Comparison of ENCODE assay signal across 1 cellular context in the genomic region with DNA sequence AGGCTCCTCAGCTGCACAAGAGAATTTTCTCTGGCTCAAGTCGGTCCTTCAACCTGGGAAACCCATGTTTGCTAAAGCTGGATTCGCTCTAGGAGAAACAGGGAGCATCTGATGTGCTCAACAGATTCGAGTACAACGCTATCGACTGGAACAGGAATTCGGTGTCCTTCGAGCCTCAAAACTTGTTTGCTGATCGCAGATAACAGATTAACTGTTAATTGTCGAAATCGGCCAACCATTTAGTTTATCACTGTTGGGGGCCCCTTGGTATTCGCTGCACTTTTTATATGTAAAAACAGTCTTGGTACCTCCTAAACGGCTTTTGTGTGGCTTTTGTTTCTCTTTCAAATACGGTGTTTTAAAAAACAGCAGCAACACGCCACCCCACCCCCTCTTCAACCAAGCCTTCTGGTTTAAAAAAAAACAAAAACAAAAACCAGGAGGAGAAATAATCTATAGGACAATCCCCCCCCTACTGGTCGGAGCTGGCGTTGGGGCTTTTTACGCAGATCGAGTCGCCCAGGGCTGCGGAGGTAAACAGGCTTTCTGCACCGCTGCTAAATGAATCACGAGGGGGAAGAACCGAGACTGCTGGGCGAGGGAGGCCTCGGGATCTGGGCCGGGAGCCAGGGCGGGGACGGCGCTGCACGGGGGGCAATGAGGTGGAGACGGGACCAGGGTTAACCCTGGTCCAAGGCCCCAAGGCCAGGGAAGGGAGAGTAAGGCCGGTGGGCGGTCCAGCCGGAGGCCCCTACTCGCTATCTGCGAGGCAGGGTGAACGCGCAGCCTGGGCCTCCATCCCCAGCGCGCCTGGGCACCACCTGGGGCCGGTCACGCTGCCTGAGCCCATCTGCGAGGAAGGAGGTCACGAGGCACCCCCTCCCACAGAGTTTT.
TF ChIP-seq lines count a peak whose summit lies in the region.

No MANE protein-coding gene starts in this region.

TF ChIP-seq in HepG2, 621 proteins besides CTCF, POLR2A, EP300 and RAD21 (continued from another document and continues in another):
- TF ChIP-seq, protein P1, sequence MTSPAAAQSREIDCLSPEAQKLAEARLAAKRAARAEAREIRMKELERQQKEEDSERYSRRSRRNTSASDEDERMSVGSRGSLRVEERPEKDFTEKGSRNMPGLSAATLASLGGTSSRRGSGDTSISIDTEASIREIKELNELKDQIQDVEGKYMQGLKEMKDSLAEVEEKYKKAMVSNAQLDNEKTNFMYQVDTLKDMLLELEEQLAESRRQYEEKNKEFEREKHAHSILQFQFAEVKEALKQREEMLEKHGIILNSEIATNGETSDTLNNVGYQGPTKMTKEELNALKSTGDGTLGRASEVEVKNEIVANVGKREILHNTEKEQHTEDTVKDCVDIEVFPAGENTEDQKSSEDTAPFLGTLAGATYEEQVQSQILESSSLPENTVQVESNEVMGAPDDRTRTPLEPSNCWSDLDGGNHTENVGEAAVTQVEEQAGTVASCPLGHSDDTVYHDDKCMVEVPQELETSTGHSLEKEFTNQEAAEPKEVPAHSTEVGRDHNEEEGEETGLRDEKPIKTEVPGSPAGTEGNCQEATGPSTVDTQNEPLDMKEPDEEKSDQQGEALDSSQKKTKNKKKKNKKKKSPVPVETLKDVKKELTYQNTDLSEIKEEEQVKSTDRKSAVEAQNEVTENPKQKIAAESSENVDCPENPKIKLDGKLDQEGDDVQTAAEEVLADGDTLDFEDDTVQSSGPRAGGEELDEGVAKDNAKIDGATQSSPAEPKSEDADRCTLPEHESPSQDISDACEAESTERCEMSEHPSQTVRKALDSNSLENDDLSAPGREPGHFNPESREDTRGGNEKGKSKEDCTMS (CRISPR knock-in tag; conservative IDR thresholded peaks at IDR 0.05) = no peak
- TF ChIP-seq ZNF746 (CRISPR knock-in tag; IDR thresholded peaks at IDR 0.05) (peak; percentile 57; the same call in 1 of the 2 replicates), ZNF773 (CRISPR knock-in tag; IDR thresholded peaks at IDR 0.05; ENCODE audit: borderline replicate concordance) (no peak), NKX3-1 (CRISPR knock-in tag; IDR thresholded peaks at IDR 0.05) (no peak), ZFAT (CRISPR knock-in tag; conservative IDR thresholded peaks at IDR 0.05) (no peak), RFX5 (IDR thresholded peaks at IDR 0.05; ENCODE audit: low read depth, low read length) (no peak), MED1 (CRISPR knock-in tag; IDR thresholded peaks at IDR 0.05) (peak; percentile 38; the same call in 1 of the 2 replicates), ZNF639 (CRISPR knock-in tag; conservative IDR thresholded peaks at IDR 0.05) (no peak), KDM6A (CRISPR knock-in tag; IDR thresholded peaks at IDR 0.05; ENCODE audit: low read depth) (no peak), TSC22D2 (CRISPR knock-in tag; IDR thresholded peaks at IDR 0.05; ENCODE audit: borderline replicate concordance) (no peak), KLF13 (CRISPR knock-in tag; IDR thresholded peaks at IDR 0.05) (no peak), REXO4 (CRISPR knock-in tag; IDR thresholded peaks at IDR 0.05; ENCODE audit: borderline replicate concordance) (no peak), ZNF652 (CRISPR knock-in tag; IDR thresholded peaks at IDR 0.05; ENCODE audit: borderline replicate concordance, low read depth) (peak; percentile 64; the same call in 1 of the 2 replicates), MTF1 (CRISPR knock-in tag; IDR thresholded peaks at IDR 0.05) (no peak), HNRNPLL (IDR thresholded peaks at IDR 0.05; ENCODE audit: low read depth, low read length, poor library complexity, severe bottlenecking) (peak; percentile 53), YY1 (IDR thresholded peaks at IDR 0.05; ENCODE audit: insufficient read depth, insufficient replicate concordance, low read depth, low read length) (no peak), ZNF230 (CRISPR knock-in tag; IDR thresholded peaks at IDR 0.05) (no peak), ZNF713 (CRISPR knock-in tag; IDR thresholded peaks at IDR 0.05) (no peak), CHCHD3 (CRISPR knock-in tag; IDR thresholded peaks at IDR 0.05) (no peak), MLXIP (CRISPR knock-in tag; IDR thresholded peaks at IDR 0.05; ENCODE audit: borderline replicate concordance) (no peak), ZNF580 (CRISPR knock-in tag; IDR thresholded peaks at IDR 0.05; ENCODE audit: borderline replicate concordance, low read depth) (no peak), ZNF124 (CRISPR knock-in tag; IDR thresholded peaks at IDR 0.05) (no peak), HNRNPUL1 (IDR thresholded peaks at IDR 0.05; ENCODE audit: low read depth, low read length) (no peak), POLR2G (IDR thresholded peaks at IDR 0.05; ENCODE audit: low read depth, low read length) (no peak), ZNF17 (CRISPR knock-in tag; IDR thresholded peaks at IDR 0.05) (no peak), ZNF782 (CRISPR knock-in tag; IDR thresholded peaks at IDR 0.05; ENCODE audit: borderline replicate concordance) (no peak), MTA1 (CRISPR knock-in tag; IDR thresholded peaks at IDR 0.05; ENCODE audit: borderline replicate concordance) (peak; percentile 31; the same call in 1 of the 2 replicates), ZNF205 (CRISPR knock-in tag; IDR thresholded peaks at IDR 0.05) (no peak), ERF (CRISPR knock-in tag; IDR thresholded peaks at IDR 0.05) (no peak), ZUFSP (CRISPR knock-in tag; IDR thresholded peaks at IDR 0.05; ENCODE audit: borderline replicate concordance) (no peak)
- TF ChIP-seq, protein P2, sequence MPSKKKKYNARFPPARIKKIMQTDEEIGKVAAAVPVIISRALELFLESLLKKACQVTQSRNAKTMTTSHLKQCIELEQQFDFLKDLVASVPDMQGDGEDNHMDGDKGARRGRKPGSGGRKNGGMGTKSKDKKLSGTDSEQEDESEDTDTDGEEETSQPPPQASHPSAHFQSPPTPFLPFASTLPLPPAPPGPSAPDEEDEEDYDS (CRISPR knock-in tag; IDR thresholded peaks at IDR 0.05) = no peak
- TF ChIP-seq, protein P3, sequence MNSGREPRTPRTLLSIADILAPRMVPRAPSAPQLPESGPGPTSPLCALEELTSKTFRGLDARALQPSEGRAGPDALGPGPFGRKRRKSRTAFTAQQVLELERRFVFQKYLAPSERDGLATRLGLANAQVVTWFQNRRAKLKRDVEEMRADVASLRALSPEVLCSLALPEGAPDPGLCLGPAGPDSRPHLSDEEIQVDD (CRISPR knock-in tag; IDR thresholded peaks at IDR 0.05; ENCODE audit: borderline replicate concordance) = no peak
- TF ChIP-seq, protein P4, sequence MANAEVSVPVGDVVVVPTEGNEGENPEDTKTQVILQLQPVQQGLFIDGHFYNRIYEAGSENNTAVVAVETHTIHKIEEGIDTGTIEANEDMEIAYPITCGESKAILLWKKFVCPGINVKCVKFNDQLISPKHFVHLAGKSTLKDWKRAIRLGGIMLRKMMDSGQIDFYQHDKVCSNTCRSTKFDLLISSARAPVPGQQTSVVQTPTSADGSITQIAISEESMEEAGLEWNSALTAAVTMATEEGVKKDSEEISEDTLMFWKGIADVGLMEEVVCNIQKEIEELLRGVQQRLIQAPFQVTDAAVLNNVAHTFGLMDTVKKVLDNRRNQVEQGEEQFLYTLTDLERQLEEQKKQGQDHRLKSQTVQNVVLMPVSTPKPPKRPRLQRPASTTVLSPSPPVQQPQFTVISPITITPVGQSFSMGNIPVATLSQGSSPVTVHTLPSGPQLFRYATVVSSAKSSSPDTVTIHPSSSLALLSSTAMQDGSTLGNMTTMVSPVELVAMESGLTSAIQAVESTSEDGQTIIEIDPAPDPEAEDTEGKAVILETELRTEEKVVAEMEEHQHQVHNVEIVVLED (CRISPR knock-in tag; IDR thresholded peaks at IDR 0.05; ENCODE audit: borderline replicate concordance) = peak; percentile 59; the same call in 1 of the 2 replicates
- TF ChIP-seq, protein P5, sequence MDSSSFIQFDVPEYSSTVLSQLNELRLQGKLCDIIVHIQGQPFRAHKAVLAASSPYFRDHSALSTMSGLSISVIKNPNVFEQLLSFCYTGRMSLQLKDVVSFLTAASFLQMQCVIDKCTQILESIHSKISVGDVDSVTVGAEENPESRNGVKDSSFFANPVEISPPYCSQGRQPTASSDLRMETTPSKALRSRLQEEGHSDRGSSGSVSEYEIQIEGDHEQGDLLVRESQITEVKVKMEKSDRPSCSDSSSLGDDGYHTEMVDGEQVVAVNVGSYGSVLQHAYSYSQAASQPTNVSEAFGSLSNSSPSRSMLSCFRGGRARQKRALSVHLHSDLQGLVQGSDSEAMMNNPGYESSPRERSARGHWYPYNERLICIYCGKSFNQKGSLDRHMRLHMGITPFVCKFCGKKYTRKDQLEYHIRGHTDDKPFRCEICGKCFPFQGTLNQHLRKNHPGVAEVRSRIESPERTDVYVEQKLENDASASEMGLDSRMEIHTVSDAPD (CRISPR knock-in tag; IDR thresholded peaks at IDR 0.05) = no peak
